In genomic region chr16:23695756-23696155, GRCh38 we compare ENCODE assay signal across 20 cellular contexts. TPM values are rescaled to one million over a fixed set of nuclear protein-coding genes. Genes with fewer than 3 reads are reported as not detected.
DNase-seq lines count a peak whose midpoint lies in the region; ATAC-seq, FAIRE-seq and TF ChIP-seq lines count a peak whose summit lies in the region.
"Had no signal": no experiment of that assay in that cellular context is flagged by ENCODE, and none has a peak within 500 bp of the region (broad histone marks: within the 10 kb centered on the region; RNA-seq: fewer than 3 reads in every experiment).

No MANE protein-coding gene starts in this region.

- FAIRE-seq in HTR-8/SVneo (lab: Jason Lieb, UNC) = no peak
- FAIRE-seq: A549 had no signal

- peaks cover 4% of the 10 kb centered on the region for H3K27me3 Mint-ChIP-seq in GM23338 (ENCODE audit: insufficient read depth, low read depth, poor library complexity)
- H3K27me3 Mint-ChIP-seq in WTC11 (ENCODE audit: low read depth) = no peaks in the 10 kb centered on the region
- H3K27me3 Mint-ChIP-seq: CD4-positive, alpha-beta T cell had no signal

- no peak overlapping the region for H2AFZ ChIP-seq in GM23338

- peaks cover 12% of the 10 kb centered on the region for H3K4me1 ChIP-seq in GM23338 (ENCODE audit: insufficient read depth)
- H3K4me1 ChIP-seq: Caco-2, HAP-1, SJSA1 had no signal

- POLR2A ChIA-PET in WTC11 (lab: Charles Lee) = interaction anchor here (0.6 to 0.7 kb wide), 2 partner anchors 28 to 287 kb away, joined by 3 read pairs; no protein-coding TSS in a partner anchor

- H4K20me1 ChIP-seq in GM23338 (replicated peaks; ENCODE audit: insufficient read depth) = no peaks in the 10 kb centered on the region

- no peaks in the 10 kb centered on the region; the same call in 1 of the 2 replicates for H3K36me3 ChIP-seq in GM23338 (ENCODE audit: insufficient read depth)

- peak overlapping the region; percentile 63; the same call in 1 of the 2 replicates for H3K4me3 ChIP-seq in GM23338
- H3K4me3 ChIP-seq: A549, HAP-1, SJSA1 had no signal

- peak overlapping the region; percentile 79; the same call in 1 of the 2 replicates for H3K4me2 ChIP-seq in GM23338
- H3K4me2 ChIP-seq: A549 had no signal

- H3K36me3 Mint-ChIP-seq in GM23338 (ENCODE audit: low read depth) (peaks cover 9% of the 10 kb centered on the region; the same call in 2 of the 3 replicates), WTC11 (peaks cover 4% of the 10 kb centered on the region)

- H3K79me2 ChIP-seq in GM23338 (replicated peaks; ENCODE audit: insufficient read depth) = no peaks in the 10 kb centered on the region

- TF ChIP-seq CTCF in GM23338 (conservative IDR thresholded peaks at IDR 0.05; ENCODE audit: low read depth in 2 of 2) (no peak), WTC11 (IDR thresholded peaks at IDR 0.05) (no peak)

- H3K4me3 Mint-ChIP-seq in GM23338 = peak overlapping the region; percentile 33; the same call in 2 of the 3 replicates
- H3K4me3 Mint-ChIP-seq in WTC11 = peak overlapping the region; percentile 2
- H3K4me3 Mint-ChIP-seq: CD4-positive, alpha-beta T cell had no signal

- H3K9me3 Mint-ChIP-seq in GM23338 (no peaks in the 10 kb centered on the region; the same call in 2 of the 3 replicates), WTC11 (no peaks in the 10 kb centered on the region)
- H3K9me3 Mint-ChIP-seq: CD4-positive, alpha-beta T cell had no signal

- CTCF ChIA-PET in WTC11 (lab: Charles Lee) = interaction anchor here (0.6 to 0.8 kb wide), 2 partner anchors 16 to 79 kb away, joined by 3 to 4 read pairs; no protein-coding TSS in a partner anchor

- H3K4me1 Mint-ChIP-seq in GM23338 (peaks cover 12% of the 10 kb centered on the region), WTC11 (peaks cover 18% of the 10 kb centered on the region)

- DNase-seq in GM23338 (ENCODE audit: low spot score) (no peak), WTC11 (ENCODE audit: low spot score) (no peak), HTR-8/SVneo (ENCODE audit: insufficient read length, low spot score) (no peak), amygdala (lab: John Stamatoyannopoulos, UW) (no peak)
- DNase-seq: Caco-2; CD4-positive, alpha-beta T cell; GDM1; MM.1S; NCI-H1092; NCI-H1436 treated with DMSO at 0.1 percent for 48 hours; NCI-H2029; NCI-H345; NCI-H524 treated with DMSO at 0.1 percent for 48 hours had no signal

- H3K27ac Mint-ChIP-seq in GM23338 = no peak overlapping the region
- H3K27ac Mint-ChIP-seq in WTC11 = no peak overlapping the region
- H3K27ac Mint-ChIP-seq: CD4-positive, alpha-beta T cell had no signal

- ATAC-seq in GM23338 (no peak), WTC11 (no peak)
- ATAC-seq: Panc1 had no signal

- H3K9me2 ChIP-seq in GM23338 (ENCODE audit: insufficient read depth) = no peaks in the 10 kb centered on the region

- H3K27ac ChIP-seq in GM23338 (ENCODE audit: low read depth) = no peak overlapping the region
- H3K27ac ChIP-seq: A549, HL-60, SJSA1 had no signal

- H3F3A ChIP-seq in GM23338 (replicated peaks; ENCODE audit: low read depth) = peaks cover 7% of the 10 kb centered on the region; the same call in 1 of the 2 replicates

- H3K27me3 ChIP-seq in GM23338 (ENCODE audit: insufficient read depth) = no peaks in the 10 kb centered on the region
- H3K27me3 ChIP-seq: SJSA1 had no signal

TF ChIP-seq in GM23338, 12 proteins besides CTCF, POLR2A, EP300 and RAD21 (continues in another document):
- TF ChIP-seq, protein P1, sequence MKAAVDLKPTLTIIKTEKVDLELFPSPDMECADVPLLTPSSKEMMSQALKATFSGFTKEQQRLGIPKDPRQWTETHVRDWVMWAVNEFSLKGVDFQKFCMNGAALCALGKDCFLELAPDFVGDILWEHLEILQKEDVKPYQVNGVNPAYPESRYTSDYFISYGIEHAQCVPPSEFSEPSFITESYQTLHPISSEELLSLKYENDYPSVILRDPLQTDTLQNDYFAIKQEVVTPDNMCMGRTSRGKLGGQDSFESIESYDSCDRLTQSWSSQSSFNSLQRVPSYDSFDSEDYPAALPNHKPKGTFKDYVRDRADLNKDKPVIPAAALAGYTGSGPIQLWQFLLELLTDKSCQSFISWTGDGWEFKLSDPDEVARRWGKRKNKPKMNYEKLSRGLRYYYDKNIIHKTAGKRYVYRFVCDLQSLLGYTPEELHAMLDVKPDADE (IDR thresholded peaks at IDR 0.05) = no peak
- TF ChIP-seq EZH2phosphoT487 (IDR thresholded peaks at IDR 0.05; ENCODE audit: unreplicated experiment) (no peak), EZH2 (IDR thresholded peaks at IDR 0.05; ENCODE audit: low read depth, unreplicated experiment) (no peak), POLR2AphosphoS5 (IDR thresholded peaks at IDR 0.05; ENCODE audit: low read depth) (no peak)

TF ChIP-seq in WTC11, 78 proteins besides CTCF, POLR2A, EP300 and RAD21 (continues in another document):
- TF ChIP-seq ZNF416 (CRISPR knock-in tag; IDR thresholded peaks at IDR 0.05) (no peak), AFF4 (CRISPR knock-in tag; IDR thresholded peaks at IDR 0.05; ENCODE audit: borderline replicate concordance) (no peak), SP1 (CRISPR knock-in tag; conservative IDR thresholded peaks at IDR 0.05) (no peak), ZNF138 (CRISPR knock-in tag; conservative IDR thresholded peaks at IDR 0.05) (no peak), NR2C2 (CRISPR knock-in tag; IDR thresholded peaks at IDR 0.05) (no peak), USF2 (CRISPR knock-in tag; IDR thresholded peaks at IDR 0.05) (no peak), GABPB1 (CRISPR knock-in tag; IDR thresholded peaks at IDR 0.05) (no peak)
- TF ChIP-seq, protein P2, sequence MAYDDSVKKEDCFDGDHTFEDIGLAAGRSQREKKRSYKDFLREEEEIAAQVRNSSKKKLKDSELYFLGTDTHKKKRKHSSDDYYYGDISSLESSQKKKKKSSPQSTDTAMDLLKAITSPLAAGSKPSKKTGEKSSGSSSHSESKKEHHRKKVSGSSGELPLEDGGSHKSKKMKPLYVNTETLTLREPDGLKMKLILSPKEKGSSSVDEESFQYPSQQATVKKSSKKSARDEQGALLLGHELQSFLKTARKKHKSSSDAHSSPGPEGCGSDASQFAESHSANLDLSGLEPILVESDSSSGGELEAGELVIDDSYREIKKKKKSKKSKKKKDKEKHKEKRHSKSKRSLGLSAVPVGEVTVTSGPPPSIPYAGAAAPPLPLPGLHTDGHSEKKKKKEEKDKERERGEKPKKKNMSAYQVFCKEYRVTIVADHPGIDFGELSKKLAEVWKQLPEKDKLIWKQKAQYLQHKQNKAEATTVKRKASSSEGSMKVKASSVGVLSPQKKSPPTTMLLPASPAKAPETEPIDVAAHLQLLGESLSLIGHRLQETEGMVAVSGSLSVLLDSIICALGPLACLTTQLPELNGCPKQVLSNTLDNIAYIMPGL (CRISPR knock-in tag; IDR thresholded peaks at IDR 0.05) = no peak

RNA-seq across cellular contexts. Expression of gene PLK1, which starts 17.1 kb away (rescaled TPM):
- 141 TPM in 2 replicates for total RNA-seq in GM23338 (2014; rRNA removed; shearing (Covaris generic))
- polyA plus RNA-seq in GM23338 (2016; fragmentation: Nextera tagmentation; extraction: Ambion mirVana) = 66.0 and 69.0 TPM in 2 replicates
- 145 to 167 TPM (median 147 TPM) in 3 replicates for total RNA-seq in WTC11 (2021)

RNA-seq across cellular contexts. Expression of gene ERN2, which starts 17.3 kb away (rescaled TPM):
- total RNA-seq in GM23338 (2014; rRNA removed; shearing (Covaris generic)) = 0.97 and 1.1 TPM in 2 replicates
- 0.73 and 0.97 TPM in 2 replicates for polyA plus RNA-seq in GM23338 (2016; fragmentation: Nextera tagmentation; extraction: Ambion mirVana)
- total RNA-seq in WTC11 (2021) = 1.8 to 3.9 TPM (median 3.7 TPM) in 3 replicates
- total RNA-seq: Caco-2; CD4-positive, alpha-beta T cell; LHCN-M2; SJSA1 had no signal
- polyA plus RNA-seq: A549 had no signal

RNA-seq across cellular contexts. Expression of gene DCTN5, which starts 54.5 kb away (rescaled TPM):
- total RNA-seq in GM23338 (2014; rRNA removed; shearing (Covaris generic)) = 31.6 and 69.6 TPM in 2 replicates
- 11.2 and 11.5 TPM in 2 replicates for polyA plus RNA-seq in GM23338 (2016; fragmentation: Nextera tagmentation; extraction: Ambion mirVana)
- total RNA-seq in WTC11 (2021) = 54.0 to 65.8 TPM (median 60.0 TPM) in 3 replicates

RNA-seq across cellular contexts. Expression of gene PALB2, which starts 54.6 kb away (rescaled TPM):
- total RNA-seq in GM23338 (2014; rRNA removed; shearing (Covaris generic)) = 30.8 and 34.0 TPM in 2 replicates
- polyA plus RNA-seq in GM23338 (2016; fragmentation: Nextera tagmentation; extraction: Ambion mirVana) = 24.2 and 32.0 TPM in 2 replicates
- total RNA-seq in WTC11 (2021) = 23.8 to 32.1 TPM (median 25.1 TPM) in 3 replicates

RNA-seq across cellular contexts. Expression of gene CHP2, which starts 59.1 kb away (rescaled TPM):
- 3.3 and 3.7 TPM in 2 replicates for total RNA-seq in GM23338 (2014; rRNA removed; shearing (Covaris generic))
- polyA plus RNA-seq in GM23338 (2016; fragmentation: Nextera tagmentation; extraction: Ambion mirVana) = 2.3 and 2.4 TPM in 2 replicates
- total RNA-seq in WTC11 (2021) = 2.1 to 4.7 TPM (median 4.6 TPM) in 3 replicates
- total RNA-seq: Caco-2; CD4-positive, alpha-beta T cell; LHCN-M2; SJSA1 had no signal
- polyA plus RNA-seq: A549, BJ had no signal
